ENCODE assay signal across 23 cellular contexts in genomic region chr21:45822002-45822397, GRCh38.
"Had no signal": no experiment of that assay in that cellular context is flagged by ENCODE, and none has a peak within 500 bp of the region (broad histone marks: within the 10 kb centered on the region; RNA-seq: fewer than 3 reads in every experiment).

No MANE protein-coding gene starts in this region.

- H3K9ac ChIP-seq: parathyroid adenoma had no signal

- H3K27me3 ChIP-seq: adrenal gland, ascending aorta, brain microvascular endothelial cell, neutrophil, upper lobe of right lung had no signal

- H3K9me3 ChIP-seq: adrenal gland, ascending aorta, esophagus muscularis mucosa, neutrophil, upper lobe of right lung had no signal

- H3K27me3 Mint-ChIP-seq: activated naive CD4-positive, alpha-beta T cell treated with anti-CD3 and anti-CD28 coated beads, Interleukin-2, amount 50 U/mL, for 24 hours had no signal

- FAIRE-seq: endothelial cell of umbilical vein, frontal cortex had no signal

- H2AFZ ChIP-seq: parathyroid adenoma had no signal

- H3K4me3 ChIP-seq: adrenal gland, ascending aorta, esophagus muscularis mucosa, upper lobe of right lung had no signal

- H3K4me1 ChIP-seq: ascending aorta, parathyroid adenoma, upper lobe of right lung had no signal

- H3K36me3 Mint-ChIP-seq: natural killer cell treated with Interleukin-12 subunit alpha and Interleukin-12 subunit beta and Interleukin-15 and Interleukin-18, amount 100 ng/mL, for 72 hours; WTC11 had no signal

- H3K9me3 Mint-ChIP-seq: effector memory CD8-positive, alpha-beta T cell; natural killer cell treated with Interleukin-12 subunit alpha and Interleukin-12 subunit beta and Interleukin-15 and Interleukin-18, amount 100 ng/mL, for 72 hours; WTC11 had no signal

- DNase-seq: activated CD4-positive, alpha-beta T cell treated with anti-CD3 and anti-CD28 coated beads for 48 hours; activated gamma-delta T cell treated with Interleukin-2 at 50 U/mL for 16 hours; brain microvascular endothelial cell; caudate nucleus; effector memory CD8-positive, alpha-beta T cell; glutamatergic neuron; hippocampal formation; kidney glomerular epithelial cell; stimulated activated CD4-positive, alpha-beta T cell treated with anti-CD3 and anti-CD28 coated beads, Interleukin-2, amount 100 ng/mL, for 48 hours; stimulated activated naive CD4-positive, alpha-beta T cell; T1000; upper lobe of right lung had no signal

- H3K79me2 ChIP-seq: parathyroid adenoma had no signal

- H3K27ac Mint-ChIP-seq: activated CD4-positive, alpha-beta memory T cell treated with anti-CD3 and anti-CD28 coated beads for 36 hours; effector memory CD8-positive, alpha-beta T cell; natural killer cell treated with Interleukin-12 subunit alpha and Interleukin-12 subunit beta and Interleukin-15 and Interleukin-18, amount 100 ng/mL, for 72 hours; WTC11 had no signal

- ATAC-seq: effector memory CD8-positive, alpha-beta T cell; natural killer cell treated with Interleukin-12 subunit alpha and Interleukin-12 subunit beta and Interleukin-15 and Interleukin-18, amount 100 ng/mL, for 72 hours; upper lobe of right lung had no signal

- H3K36me3 ChIP-seq: adrenal gland, ascending aorta, brain microvascular endothelial cell, esophagus muscularis mucosa, neutrophil, upper lobe of right lung had no signal

- H3K27ac ChIP-seq: adrenal gland, ascending aorta, brain microvascular endothelial cell, esophagus muscularis mucosa, neutrophil, parathyroid adenoma, upper lobe of right lung had no signal

- H3K4me3 Mint-ChIP-seq: activated CD4-positive, alpha-beta memory T cell treated with anti-CD3 and anti-CD28 coated beads for 36 hours; activated naive CD4-positive, alpha-beta T cell treated with anti-CD3 and anti-CD28 coated beads, Interleukin-2, amount 50 U/mL, for 24 hours; effector memory CD8-positive, alpha-beta T cell; natural killer cell treated with Interleukin-12 subunit alpha and Interleukin-12 subunit beta and Interleukin-15 and Interleukin-18, amount 100 ng/mL, for 72 hours; WTC11 had no signal
